In the genomic region with DNA sequence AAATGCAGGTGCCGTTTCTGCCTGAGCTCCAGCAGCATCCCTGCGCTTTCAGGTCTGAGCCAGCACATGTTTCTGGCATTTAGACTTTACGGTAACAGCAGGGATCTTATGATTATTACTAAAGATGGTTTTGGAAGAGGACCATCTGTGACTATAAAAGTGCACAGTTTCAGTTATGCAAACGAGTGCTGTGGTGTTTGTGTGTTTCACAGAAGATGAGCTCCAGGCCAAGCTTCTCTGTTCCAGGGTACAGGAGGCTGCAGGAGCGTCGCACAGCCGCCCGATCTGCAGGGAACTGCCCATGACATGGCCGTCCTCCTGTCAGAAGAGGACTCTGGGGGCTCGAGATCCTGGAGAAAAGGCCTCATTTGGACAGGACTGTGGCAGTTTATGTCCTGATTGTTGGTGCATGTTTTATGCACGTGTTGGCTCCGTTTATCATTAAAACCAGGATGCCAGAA, we compare ENCODE assay signal across 12 cellular contexts.
A peak's percentile ranks its signal among the peaks of the same experiment; 100 is the strongest.
DNase-seq lines count a peak whose midpoint lies in the region; ATAC-seq and TF ChIP-seq lines count a peak whose summit lies in the region.
"Had no signal": no experiment of that assay in that cellular context is flagged by ENCODE, and none has a peak within 500 bp of the region (broad histone marks: within the 10 kb centered on the region; RNA-seq: fewer than 3 reads in every experiment).

No MANE protein-coding gene starts in this region.

- ATAC-seq in left ventricle myocardium superior (no peak), Right ventricle myocardium inferior (no peak), GM18873 (IDR thresholded peaks at IDR 0.05; ENCODE audit: low FRiP score, unreplicated experiment) (no peak)
- ATAC-seq: activated T-cell treated with anti-CD3 and anti-CD28 coated beads, Interleukin-2, amount 50 U/mL, for 72 hours had no signal

- peak overlapping the region in 2 of 5 experiments; percentile 12 to 46 for H3K4me3 Mint-ChIP-seq in brain
- H3K4me3 Mint-ChIP-seq: activated T-cell treated with anti-CD3 and anti-CD28 coated beads, Interleukin-2, amount 50 U/mL, for 72 hours; nephron had no signal

- peak overlapping the region; percentile 8 to 92 (median 86) for H3K27ac Mint-ChIP-seq in brain
- H3K27ac Mint-ChIP-seq: activated T-cell treated with anti-CD3 and anti-CD28 coated beads, Interleukin-2, amount 50 U/mL, for 72 hours; nephron had no signal

- peaks cover 22% of the 10 kb centered on the region for H3K4me1 Mint-ChIP-seq in brain

- peaks cover 35% of the 10 kb centered on the region for H3K4me1 ChIP-seq in Loucy (ENCODE audit: insufficient read depth, low read length, poor library complexity, severe bottlenecking)
- H3K4me1 ChIP-seq: adrenal gland, testis had no signal

- H3K27me3 Mint-ChIP-seq in brain: peaks cover 3% of the 10 kb centered on the region

- H3K36me3 Mint-ChIP-seq in brain: peaks cover 7% of the 10 kb centered on the region

- no peak overlapping the region for H2AFZ ChIP-seq in Loucy (ENCODE audit: low read length)

- intact Hi-C loops in left ventricle myocardium superior (cut with micrococcal nuclease): no loop called here
- intact Hi-C loops in Right ventricle myocardium inferior (cut with DNase I): no loop called here

- H3K9ac ChIP-seq in Loucy (ENCODE audit: low read depth, low read length, poor library complexity, severe bottlenecking): peak overlapping the region; percentile 26

- no peaks in the 10 kb centered on the region for H3F3A ChIP-seq in Loucy (ENCODE audit: low read depth)

- peaks cover 32% of the 10 kb centered on the region for H3K79me2 ChIP-seq in Loucy (ENCODE audit: insufficient read depth, low read length)

- no peaks in the 10 kb centered on the region for H4K20me1 ChIP-seq in Loucy (ENCODE audit: insufficient read depth, low read length, poor library complexity, severe bottlenecking)

- no peaks in the 10 kb centered on the region for H3K9me3 Mint-ChIP-seq in brain
- H3K9me3 Mint-ChIP-seq: activated T-cell treated with anti-CD3 and anti-CD28 coated beads, Interleukin-2, amount 50 U/mL, for 72 hours; nephron had no signal

- DNase-seq in left ventricle myocardium superior: peak; percentile 12
- no peak for DNase-seq in Right ventricle myocardium inferior (ENCODE audit: missing footprints)
- no peak for DNase-seq in T-helper 9 cell
- DNase-seq in activated T-cell treated with anti-CD3 and anti-CD28 coated beads, Interleukin-2, amount 50 U/mL, for 1 hour: no peak
- DNase-seq in AML-193 (lab: John Stamatoyannopoulos, UW): no peak
- DNase-seq: activated T-cell treated with anti-CD3 and anti-CD28 coated beads, Interleukin-2, amount 50 U/mL, for 72 hours; adrenal gland; testis had no signal

- H3K4me3 ChIP-seq in Loucy (ENCODE audit: low read length, poor library complexity, severe bottlenecking): no peak overlapping the region
- H3K4me3 ChIP-seq: adrenal gland, testis had no signal

- no peak for TF ChIP-seq CTCF in Loucy (conservative IDR thresholded peaks at IDR 0.05; ENCODE audit: low read length)
- no peak for TF ChIP-seq CTCF in brain (conservative IDR thresholded peaks at IDR 0.05)

- H3K4me2 ChIP-seq in Loucy (ENCODE audit: low read depth, low read length, poor library complexity, severe bottlenecking): peak overlapping the region; percentile 82

- H3K9me3 ChIP-seq in Loucy (ENCODE audit: insufficient read depth, low read depth, low read length): no peaks in the 10 kb centered on the region
- H3K9me3 ChIP-seq: adrenal gland, testis had no signal

- no peaks in the 10 kb centered on the region for H3K9me2 ChIP-seq in Loucy (replicated peaks; ENCODE audit: low read depth, low read length)

- H3K27me3 ChIP-seq in Loucy (ENCODE audit: insufficient read depth, low read length, poor library complexity, severe bottlenecking): no peaks in the 10 kb centered on the region
- H3K27me3 ChIP-seq: adrenal gland, testis had no signal

- H3K36me3 ChIP-seq in Loucy (ENCODE audit: insufficient read depth, low read length): peaks cover 25% of the 10 kb centered on the region; the same call in 1 of the 2 replicates
- H3K36me3 ChIP-seq: adrenal gland had no signal
